In the genomic region with DNA sequence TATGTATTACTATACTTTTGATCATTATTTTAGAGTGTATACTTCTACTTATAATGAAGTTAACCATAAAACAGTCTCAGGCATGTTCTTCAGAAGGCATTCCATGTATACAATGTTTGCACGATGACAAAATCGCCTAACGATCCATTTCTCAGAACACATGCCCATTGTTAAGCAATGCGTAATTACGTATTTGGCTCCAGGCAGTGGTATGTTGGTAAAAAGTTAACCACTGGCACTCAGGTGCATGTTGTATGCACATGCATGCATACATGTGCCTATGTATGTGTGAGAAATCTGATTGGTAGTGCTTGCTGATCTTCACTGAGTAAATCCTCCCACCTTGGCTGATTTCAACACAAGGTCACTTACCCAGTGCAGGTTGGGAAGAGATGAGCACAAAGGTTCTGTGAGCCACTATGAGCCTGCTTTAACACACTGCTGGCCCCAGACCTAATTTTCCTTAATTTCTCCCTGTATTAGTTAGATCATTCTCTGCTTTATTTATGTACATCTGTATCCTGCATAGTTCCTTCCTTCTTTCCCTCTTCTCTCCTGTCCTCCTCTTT, we compare ENCODE assay signal across 1 cellular context.
TF ChIP-seq lines count a peak whose summit lies in the region.

No MANE protein-coding gene starts in this region.

TF ChIP-seq in IMR-90, 13 proteins besides CTCF, POLR2A, EP300 and RAD21 (continued from another document):
- TF ChIP-seq BHLHE40 (IDR thresholded peaks at IDR 0.05; ENCODE audit: low read depth, low read length): no peak
- no peak for TF ChIP-seq FOS (IDR thresholded peaks at IDR 0.05; ENCODE audit: low read depth, low read length)
- TF ChIP-seq RCOR1 (IDR thresholded peaks at IDR 0.05; ENCODE audit: insufficient replicate concordance, low read length): no peak
